In genomic region chr5:17709011-17709710, GRCh38 we compare ENCODE assay signal across 26 cellular contexts.
"Had no signal": no experiment of that assay in that cellular context is flagged by ENCODE, and none has a peak within 500 bp of the region (broad histone marks: within the 10 kb centered on the region; RNA-seq: fewer than 3 reads in every experiment).

No MANE protein-coding gene starts in this region.

- H3K27ac ChIP-seq: colonic mucosa, epithelial cell of prostate, esophagus squamous epithelium, gastrocnemius medialis, heart right ventricle, left lung, lower lobe of right lung had no signal

- DNase-seq: colonic mucosa; cortex of kidney; effector CD8-positive, alpha-beta T cell; effector memory CD8-positive, alpha-beta T cell; endodermal cell; erythroblast; esophagus squamous epithelium; foreskin fibroblast; foreskin melanocyte; gastrocnemius medialis; glutamatergic neuron; head of caudate nucleus; heart right ventricle; hippocampal formation; left cardiac atrium; left lung; left ventricle myocardium superior; lower lobe of right lung; mesenchymal stem cell; mucosa of descending colon had no signal

- H3K27me3 ChIP-seq: colonic mucosa, esophagus squamous epithelium, gastrocnemius medialis, heart right ventricle, left lung had no signal

- H3K4me1 Mint-ChIP-seq: endodermal cell, mesothelial cell of epicardium had no signal

- H3K27me3 Mint-ChIP-seq: dendritic cell treated with granulocyte-macrophage colony-stimulating factor and Interleukin-4, amounts not matched to agents 40 ng/mL and 50 ng/mL, for 4 days; effector memory CD8-positive, alpha-beta T cell had no signal

- H3K9me3 Mint-ChIP-seq: endodermal cell had no signal

- H3K9me3 ChIP-seq: colonic mucosa, esophagus squamous epithelium, gastrocnemius medialis, lower lobe of right lung had no signal

- H3K4me1 ChIP-seq: colonic mucosa, esophagus squamous epithelium, gastrocnemius medialis, heart right ventricle, left lung, lower lobe of right lung had no signal

- FAIRE-seq: islet of Langerhans, keratinocyte had no signal

- H3K36me3 ChIP-seq: colonic mucosa, esophagus squamous epithelium, gastrocnemius medialis, heart right ventricle, left lung, lower lobe of right lung had no signal

- H3K36me3 Mint-ChIP-seq: mesothelial cell of epicardium had no signal

- H3K4me3 Mint-ChIP-seq: dendritic cell treated with granulocyte-macrophage colony-stimulating factor and Interleukin-4, amounts not matched to agents 40 ng/mL and 50 ng/mL, for 4 days; effector memory CD8-positive, alpha-beta T cell; endodermal cell; mesothelial cell of epicardium had no signal

- H3K4me3 ChIP-seq: colonic mucosa, esophagus squamous epithelium, gastrocnemius medialis, heart right ventricle, left lung, lower lobe of right lung, mucosa of descending colon had no signal

- ATAC-seq: effector memory CD8-positive, alpha-beta T cell; esophagus mucosa; gastrocnemius medialis; heart right ventricle; left cardiac atrium; left lung; left ventricle myocardium superior; lower lobe of right lung; mucosa of descending colon had no signal

- H3K27ac Mint-ChIP-seq: dendritic cell treated with granulocyte-macrophage colony-stimulating factor and Interleukin-4, amounts not matched to agents 40 ng/mL and 50 ng/mL, for 4 days; effector memory CD8-positive, alpha-beta T cell; endodermal cell; mesothelial cell of epicardium had no signal
